ENCODE assay signal across 24 cellular contexts in the genomic region with DNA sequence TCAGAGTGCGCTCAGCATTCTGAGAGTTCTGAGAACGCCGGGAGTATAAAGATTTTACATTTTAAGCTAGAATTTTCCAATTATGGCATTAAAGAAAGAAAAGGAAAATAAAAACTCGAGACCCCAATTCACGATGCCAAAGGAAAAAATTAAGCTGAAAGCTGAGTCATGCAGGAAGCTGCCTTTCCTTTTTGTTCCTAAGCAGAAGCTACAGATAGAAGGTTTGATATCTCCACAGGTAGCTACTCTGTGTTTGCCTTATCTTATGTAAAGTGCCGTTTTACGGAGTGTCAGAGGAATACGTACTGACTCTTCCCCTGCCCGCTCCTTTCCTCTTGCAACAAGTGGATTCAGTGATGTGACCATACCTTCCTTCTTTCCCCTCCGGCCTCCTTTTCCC. TPM values are rescaled to one million over a fixed set of nuclear protein-coding genes. Genes with fewer than 3 reads are reported as not detected.
"Had no signal": no experiment of that assay in that cellular context is flagged by ENCODE, and none has a peak within 500 bp of the region (broad histone marks: within the 10 kb centered on the region; RNA-seq: fewer than 3 reads in every experiment).

No MANE protein-coding gene starts in this region.

- H3K36me3 ChIP-seq: MG63 had no signal

- FAIRE-seq: bronchial epithelial cell had no signal

- DNase-seq: activated CD4-positive, CD25-positive, alpha-beta regulatory T cell; activated CD8-positive, alpha-beta memory T cell treated with anti-CD3 and anti-CD28 coated beads, Interleukin-2, amount 50 U/mL, for 4 hours; activated CD8-positive, alpha-beta T cell treated with anti-CD3 and anti-CD28 coated beads for 36 hours; activated effector memory CD4-positive, alpha-beta T cell treated with Interleukin-2 at 50 U/mL for 16 hours; activated naive CD4-positive, alpha-beta T cell; aorta; central memory CD4-positive, alpha-beta T cell; MG63; MV-4-11; NCI-H1092 treated with DMSO at 0.1 percent for 48 hours; NCI-H1417 treated with DMSO at 0.1 percent for 48 hours; NCI-H1694; NCI-H2029; NCI-H2107; NCI-H2171 treated with DMSO at 0.1 percent for 48 hours; NCI-H226; NCI-H526; NCI-H774; SIG-M5; T-helper 17 cell; T-helper 9 cell had no signal

- H3K9me3 Mint-ChIP-seq: activated naive CD4-positive, alpha-beta T cell treated with anti-CD3 and anti-CD28 coated beads, Interleukin-2, amount 50 U/mL, for 24 hours; activated T-helper 1 cell treated with anti-CD3 and anti-CD28 coated beads, Interleukin-12 subunit alpha, Interleukin-12 subunit beta, Interleukin-2, Interleukin-4 antibody, amounts not matched to agents 30 ng/mL and 10 ng/mL and 1 ng/mL, durations not matched to agents 14 hours and 24 hours and 36 hours had no signal

- H3K27me3 ChIP-seq: MG63 had no signal

- H3K4me3 Mint-ChIP-seq: activated CD8-positive, alpha-beta T cell treated with anti-CD3 and anti-CD28 coated beads for 36 hours; activated naive CD4-positive, alpha-beta T cell treated with anti-CD3 and anti-CD28 coated beads, Interleukin-2, amount 50 U/mL, for 24 hours; activated T-helper 1 cell treated with anti-CD3 and anti-CD28 coated beads, Interleukin-12 subunit alpha, Interleukin-12 subunit beta, Interleukin-2, Interleukin-4 antibody, amounts not matched to agents 30 ng/mL and 10 ng/mL and 1 ng/mL, durations not matched to agents 14 hours and 24 hours and 36 hours; T-helper 17 cell had no signal

- H3K4me3 ChIP-seq: MG63 had no signal

- H3K9me3 ChIP-seq: MG63 had no signal

- ATAC-seq: activated CD8-positive, alpha-beta T cell treated with anti-CD3 and anti-CD28 coated beads for 36 hours; T-helper 17 cell had no signal

- H3K4me1 Mint-ChIP-seq: activated naive CD4-positive, alpha-beta T cell treated with anti-CD3 and anti-CD28 coated beads, Interleukin-2, amount 50 U/mL, for 24 hours; T-helper 17 cell had no signal

- H3K36me3 Mint-ChIP-seq: activated naive CD4-positive, alpha-beta T cell treated with anti-CD3 and anti-CD28 coated beads, Interleukin-2, amount 50 U/mL, for 24 hours had no signal

- H3K27ac Mint-ChIP-seq: activated CD8-positive, alpha-beta T cell treated with anti-CD3 and anti-CD28 coated beads for 36 hours; activated naive CD4-positive, alpha-beta T cell treated with anti-CD3 and anti-CD28 coated beads, Interleukin-2, amount 50 U/mL, for 24 hours; activated T-helper 1 cell treated with anti-CD3 and anti-CD28 coated beads, Interleukin-12 subunit alpha, Interleukin-12 subunit beta, Interleukin-2, Interleukin-4 antibody, amounts not matched to agents 30 ng/mL and 10 ng/mL and 1 ng/mL, durations not matched to agents 14 hours and 24 hours and 36 hours; T-helper 17 cell had no signal

- H3K27me3 Mint-ChIP-seq: activated CD8-positive, alpha-beta T cell treated with anti-CD3 and anti-CD28 coated beads for 36 hours; activated naive CD4-positive, alpha-beta T cell treated with anti-CD3 and anti-CD28 coated beads, Interleukin-2, amount 50 U/mL, for 24 hours had no signal

RNA-seq across cellular contexts. Expression of a gene that starts 10.8 kb away (rescaled TPM):
- total RNA-seq: activated CD8-positive, alpha-beta T cell treated with anti-CD3 and anti-CD28 coated beads for 36 hours; activated T-helper 1 cell treated with anti-CD3 and anti-CD28 coated beads, Interleukin-12 subunit alpha, Interleukin-12 subunit beta, Interleukin-2, Interleukin-4 antibody, amounts not matched to agents 30 ng/mL and 10 ng/mL and 1 ng/mL, durations not matched to agents 14 hours and 24 hours and 36 hours had no signal
